Comparison of ENCODE assay signal across 10 cellular contexts in the genomic region with DNA sequence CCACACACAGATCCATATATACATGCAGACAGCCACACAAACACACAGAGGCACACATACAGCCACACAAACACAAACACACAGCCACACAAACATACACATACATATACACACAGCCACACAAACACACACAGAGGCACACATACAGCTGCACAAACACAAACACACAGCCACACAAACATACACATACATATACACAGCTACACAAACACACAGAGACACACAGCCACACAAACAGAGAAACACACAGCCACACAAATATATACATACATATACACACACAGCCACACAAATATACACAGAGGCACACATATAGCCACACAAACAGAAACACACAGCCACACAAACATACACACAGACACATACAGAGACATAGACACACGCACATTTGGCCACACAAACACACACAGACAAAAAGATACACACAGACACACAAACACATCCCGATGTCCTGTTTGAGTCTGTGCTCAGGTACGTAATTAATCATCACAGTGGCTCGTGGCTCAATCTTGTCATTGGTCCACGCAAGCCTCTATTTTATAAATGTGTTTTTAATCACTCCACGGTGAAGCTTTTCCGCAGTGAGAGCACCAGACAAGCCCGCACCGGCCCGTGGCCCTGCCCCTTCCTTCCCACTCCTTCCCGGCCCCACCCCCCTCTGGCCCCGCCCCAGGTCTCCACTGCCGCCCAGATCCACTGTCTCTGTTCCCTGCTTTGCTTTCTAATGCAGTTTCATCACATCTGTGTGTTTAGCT.
DNase-seq lines count a peak whose midpoint lies in the region; ATAC-seq, FAIRE-seq and TF ChIP-seq lines count a peak whose summit lies in the region.
"Had no signal": no experiment of that assay in that cellular context is flagged by ENCODE, and none has a peak within 500 bp of the region (broad histone marks: within the 10 kb centered on the region; RNA-seq: fewer than 3 reads in every experiment).

No MANE protein-coding gene starts in this region.

- TF ChIP-seq CTCF in endodermal cell (conservative IDR thresholded peaks at IDR 0.05) (no peak), pancreas (IDR thresholded peaks at IDR 0.05) (no peak), GM10266 (IDR thresholded peaks at IDR 0.05; ENCODE audit: control insufficient read depth, insufficient read depth, low read depth, missing control alignments) (no peak)

- no peak for FAIRE-seq in pancreas (lab: Jason Lieb, UNC)

- ATAC-seq in pancreas = peak; percentile 88 to 99 (median 94)
- ATAC-seq in activated naive CD4-positive, alpha-beta T cell treated with anti-CD3 and anti-CD28 coated beads, Interleukin-2, amount 50 U/mL, for 72 hours = no peak

- 39 to 54% methylated on average over 9 to 13 of the region's 13 CpGs for WGBS in endodermal cell (ENCODE audit: insufficient coverage in 1 of 2, insufficient read length in 1 of 2), 2 experiments
- WGBS in pancreas, 2 donors = 4% methylated on average over 13 of the region's 13 CpGs

- intact Hi-C loops in pancreas (cut with DNase I) = no loop called here

- no peak overlapping the region for H3K9ac ChIP-seq in endodermal cell (ENCODE audit: extremely low read depth, low read length, poor library complexity, severe bottlenecking)

- H3K27ac ChIP-seq in endodermal cell (ENCODE audit: low read depth, low read length) (no peak overlapping the region), pancreas (no peak overlapping the region)

- DNase-seq in DMS153 treated with DMSO at 0.1 percent for 48 hours (lab: John Stamatoyannopoulos, UW; ENCODE audit: unreplicated experiment) (peak; percentile 20), DMS153 (lab: John Stamatoyannopoulos, UW) (no peak), LHCN-M2 (ENCODE audit: low read depth) (peak; percentile 7), endodermal cell (peak; percentile 85), pancreas (peak in 5 of 6 donors; percentile 22 to 77 (median 55)), GM10266 (ENCODE audit: extremely low spot score) (no peak), DMS79 treated with DMSO at 0.1 percent for 48 hours (lab: John Stamatoyannopoulos, UW) (no peak)
- DNase-seq in activated naive CD4-positive, alpha-beta T cell treated with anti-CD3 and anti-CD28 coated beads, Interleukin-2, amount 50 U/mL, for 72 hours (ENCODE audit: low spot score in 2 of 2) = no peak
- DNase-seq: 8988T, naive B cell had no signal

- no peaks in the 10 kb centered on the region for H3K27me3 ChIP-seq in endodermal cell (ENCODE audit: control insufficient read depth, insufficient read depth, low read length, poor library complexity, severe bottlenecking)
- H3K27me3 ChIP-seq in pancreas = no peaks in the 10 kb centered on the region

- H3K4me3 ChIP-seq in endodermal cell (ENCODE audit: low read length) = no peak overlapping the region
- H3K4me3 ChIP-seq in pancreas = peak overlapping the region in 2 of 4 donors; percentile 8 to 16

- no peak overlapping the region for H3K27ac Mint-ChIP-seq in endodermal cell
- no peak overlapping the region for H3K27ac Mint-ChIP-seq in activated naive CD4-positive, alpha-beta T cell treated with anti-CD3 and anti-CD28 coated beads, Interleukin-2, amount 50 U/mL, for 72 hours
- H3K27ac Mint-ChIP-seq: naive B cell had no signal

- H3K36me3 ChIP-seq in endodermal cell (ENCODE audit: control insufficient read depth, insufficient read depth, low read length) (no peaks in the 10 kb centered on the region), pancreas (no peaks in the 10 kb centered on the region)

- H3K9me3 ChIP-seq in endodermal cell (ENCODE audit: control insufficient read depth, low read length) (peaks cover 16% of the 10 kb centered on the region), pancreas (no peaks in the 10 kb centered on the region)

- peaks cover 13% of the 10 kb centered on the region for H3K4me1 Mint-ChIP-seq in endodermal cell
- H3K4me1 Mint-ChIP-seq: naive B cell had no signal

- H3K9me3 Mint-ChIP-seq in endodermal cell = peaks cover 26% of the 10 kb centered on the region
- H3K9me3 Mint-ChIP-seq in activated naive CD4-positive, alpha-beta T cell treated with anti-CD3 and anti-CD28 coated beads, Interleukin-2, amount 50 U/mL, for 72 hours = peaks cover 5 to 24% of the 10 kb centered on the region in 2 donors

- peaks cover 7% of the 10 kb centered on the region for H3K36me3 Mint-ChIP-seq in endodermal cell (ENCODE audit: low read depth)
- no peaks in the 10 kb centered on the region for H3K36me3 Mint-ChIP-seq in activated naive CD4-positive, alpha-beta T cell treated with anti-CD3 and anti-CD28 coated beads, Interleukin-2, amount 50 U/mL, for 72 hours
- H3K36me3 Mint-ChIP-seq: naive B cell had no signal

- H3K4me3 Mint-ChIP-seq in endodermal cell = no peak overlapping the region

- H3K4me1 ChIP-seq in endodermal cell (ENCODE audit: control insufficient read depth, insufficient read depth, low read length) (no peaks in the 10 kb centered on the region), pancreas (no peaks in the 10 kb centered on the region)

- peaks cover 26% of the 10 kb centered on the region for H3K27me3 Mint-ChIP-seq in endodermal cell (ENCODE audit: insufficient read depth)

Comparison
In these comparisons a context has a peak if more than half of its experiments do, and no peak if none do; other contexts are left out.
1. DNase-seq: peak in DMS153 treated with DMSO at 0.1 percent for 48 hours (single experiment), LHCN-M2 (single experiment), endodermal cell (single experiment) and pancreas (5 of 6); none in DMS153 (single experiment), GM10266 (single experiment), DMS79 treated with DMSO at 0.1 percent for 48 hours (single experiment) and activated naive CD4-positive, alpha-beta T cell treated with anti-CD3 and anti-CD28 coated beads, Interleukin-2, amount 50 U/mL, for 72 hours (0 of 2).
2. ATAC-seq: peak in pancreas (4 of 4); none in activated naive CD4-positive, alpha-beta T cell treated with anti-CD3 and anti-CD28 coated beads, Interleukin-2, amount 50 U/mL, for 72 hours (0 of 2).